18 cellular contexts compared by ENCODE assay signal in the genomic region with DNA sequence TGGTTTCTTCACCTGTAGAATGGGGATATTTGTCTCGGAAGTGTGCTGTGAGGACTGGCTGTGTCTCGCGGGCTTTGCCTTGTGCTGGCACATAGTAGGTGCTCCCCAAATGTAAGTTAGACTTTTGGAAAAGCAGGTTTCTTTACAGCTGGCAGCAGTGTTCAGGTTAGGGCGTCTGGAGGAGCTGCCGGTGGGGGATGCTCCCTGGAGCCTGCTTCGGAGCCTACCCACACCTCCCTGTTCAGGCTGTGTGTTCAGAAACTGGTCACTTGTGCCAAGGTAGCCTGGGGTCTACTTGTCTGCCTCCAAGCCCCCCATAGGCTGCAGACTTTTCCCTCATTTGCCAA. TPM values are rescaled to one million over a fixed set of nuclear protein-coding genes. Genes with fewer than 3 reads are reported as not detected.
DNase-seq lines count a peak whose midpoint lies in the region; TF ChIP-seq lines count a peak whose summit lies in the region.
"Had no signal": no experiment of that assay in that cellular context is flagged by ENCODE, and none has a peak within 500 bp of the region (broad histone marks: within the 10 kb centered on the region; RNA-seq: fewer than 3 reads in every experiment).

No MANE protein-coding gene starts in this region.

- 79% methylated on average over 6 of the region's 6 CpGs for WGBS in esophagus muscularis mucosa

- H3K4me1 ChIP-seq in esophagus muscularis mucosa, result no peaks in the 10 kb centered on the region
- H3K4me1 ChIP-seq: BE2C had no signal

- H3K27ac Mint-ChIP-seq in type B pancreatic cell, result no peak overlapping the region
- H3K27ac Mint-ChIP-seq: CD14-positive monocyte; CD4-positive, alpha-beta memory T cell had no signal

- H3K4me3 ChIP-seq in esophagus muscularis mucosa (no peak overlapping the region), coronary artery (no peak overlapping the region)
- H3K4me3 ChIP-seq: GM12878 had no signal

- H3K4me1 Mint-ChIP-seq in type B pancreatic cell (ENCODE audit: unreplicated experiment), result no peaks in the 10 kb centered on the region
- H3K4me1 Mint-ChIP-seq: CD14-positive monocyte; CD4-positive, alpha-beta memory T cell had no signal

- DNase-seq in activated effector memory CD4-positive, alpha-beta T cell treated with anti-CD3 and anti-CD28 coated beads, Interleukin-2, amount 50 U/mL, for 16 hours, result peak; percentile 27
- no peak for DNase-seq in activated effector memory CD4-positive, alpha-beta T cell treated with Interleukin-2 at 50 U/mL for 16 hours
- DNase-seq in D341Med (ENCODE audit: low spot score), result peak; percentile 13
- peak; percentile 86 for DNase-seq in esophagus muscularis mucosa (ENCODE audit: extremely low spot score)
- peak; percentile 51 for DNase-seq in type B pancreatic cell (ENCODE audit: extremely low spot score, unreplicated experiment)
- no peak for DNase-seq in coronary artery (ENCODE audit: low spot score)
- no peak for DNase-seq in activated naive CD4-positive, alpha-beta T cell (lab: John Stamatoyannopoulos, UW)
- DNase-seq: ACHN; BE2C; CD4-positive, alpha-beta memory T cell; DND-41; EL; GOT3; H9 had no signal

- H3K27me3 ChIP-seq in esophagus muscularis mucosa, result peaks cover 0 to 15% (median 0%) of the 10 kb centered on the region in 4 donors
- H3K27me3 ChIP-seq: BE2C had no signal

- no peak for TF ChIP-seq CTCF in esophagus muscularis mucosa (IDR thresholded peaks at IDR 0.05)
- TF ChIP-seq CTCF in type B pancreatic cell (conservative IDR thresholded peaks at IDR 0.05), result no peak
- no peak for TF ChIP-seq CTCF in coronary artery (IDR thresholded peaks at IDR 0.05)

- H3K27ac ChIP-seq in esophagus muscularis mucosa (replicated peaks in 1 of 4), result no peak overlapping the region
- H3K27ac ChIP-seq in coronary artery, result no peak overlapping the region

- H3K27me3 Mint-ChIP-seq in type B pancreatic cell, result peaks cover 33% of the 10 kb centered on the region

- no peaks in the 10 kb centered on the region for H3K9me3 ChIP-seq in esophagus muscularis mucosa
- H3K9me3 ChIP-seq: BE2C had no signal

- H3K4me3 Mint-ChIP-seq in type B pancreatic cell, result no peak overlapping the region
- H3K4me3 Mint-ChIP-seq: CD14-positive monocyte; CD4-positive, alpha-beta memory T cell; H9 had no signal

- H3K36me3 Mint-ChIP-seq in type B pancreatic cell, result no peaks in the 10 kb centered on the region
- H3K36me3 Mint-ChIP-seq: CD14-positive monocyte; CD4-positive, alpha-beta memory T cell had no signal

- TF ChIP-seq EP300 in esophagus muscularis mucosa (IDR thresholded peaks at IDR 0.05), result no peak

- no peaks in the 10 kb centered on the region for H3K36me3 ChIP-seq in esophagus muscularis mucosa
- H3K36me3 ChIP-seq: BE2C had no signal

- intact Hi-C loops in esophagus muscularis mucosa (cut with DNase I), result no loop called here

- no peaks in the 10 kb centered on the region for H3K9me3 Mint-ChIP-seq in type B pancreatic cell
- H3K9me3 Mint-ChIP-seq: CD14-positive monocyte; CD4-positive, alpha-beta memory T cell; H9 had no signal

- no peak for TF ChIP-seq POLR2A in esophagus muscularis mucosa (IDR thresholded peaks at IDR 0.05; ENCODE audit: low read depth)

RNA-seq across cellular contexts. Expression of a gene that starts 60.0 kb away (rescaled TPM):
- total RNA-seq in esophagus muscularis mucosa (not detected), type B pancreatic cell (ENCODE audit: low replicate concordance) (0.21 and 1.5 TPM in 2 replicates)
- total RNA-seq: CD4-positive, alpha-beta memory T cell; G401; GM12878; HT-29 had no signal

Comparison
In these comparisons a context has a peak if more than half of its experiments do, and no peak if none do; other contexts are left out.
1. DNase-seq: peak in activated effector memory CD4-positive, alpha-beta T cell treated with anti-CD3 and anti-CD28 coated beads, Interleukin-2, amount 50 U/mL, for 16 hours (single experiment), D341Med (single experiment), esophagus muscularis mucosa (single experiment) and type B pancreatic cell (single experiment); none in activated effector memory CD4-positive, alpha-beta T cell treated with Interleukin-2 at 50 U/mL for 16 hours (single experiment), coronary artery (single experiment) and activated naive CD4-positive, alpha-beta T cell (0 of 4).